ENCODE assay signal across 9 cellular contexts in genomic region chr2:26757873-26758789, GRCh38. TPM values are rescaled to one million over a fixed set of nuclear protein-coding genes. Genes with fewer than 3 reads are reported as not detected.
A peak's percentile ranks its signal among the peaks of the same experiment; 100 is the strongest.
DNase-seq lines count a peak whose midpoint lies in the region; ATAC-seq lines count a peak whose summit lies in the region.
"Had no signal": no experiment of that assay in that cellular context is flagged by ENCODE, and none has a peak within 500 bp of the region (broad histone marks: within the 10 kb centered on the region; RNA-seq: fewer than 3 reads in every experiment).

No MANE protein-coding gene starts in this region.

- peak overlapping the region; percentile 61 to 71 for H3K27ac Mint-ChIP-seq in activated naive CD4-positive, alpha-beta T cell treated with anti-CD3 and anti-CD28 coated beads, Interleukin-2, amount 50 U/mL, for 72 hours
- H3K27ac Mint-ChIP-seq: dendritic cell treated with granulocyte-macrophage colony-stimulating factor and Interleukin-4, amounts not matched to agents 40 ng/mL and 50 ng/mL, for 4 days had no signal

- no peaks in the 10 kb centered on the region for H3K36me3 Mint-ChIP-seq in activated naive CD4-positive, alpha-beta T cell treated with anti-CD3 and anti-CD28 coated beads, Interleukin-2, amount 50 U/mL, for 72 hours

- peak; percentile 52 to 90 for ATAC-seq in activated naive CD4-positive, alpha-beta T cell treated with anti-CD3 and anti-CD28 coated beads, Interleukin-2, amount 50 U/mL, for 72 hours

- no peaks in the 10 kb centered on the region for H3K9me3 Mint-ChIP-seq in activated naive CD4-positive, alpha-beta T cell treated with anti-CD3 and anti-CD28 coated beads, Interleukin-2, amount 50 U/mL, for 72 hours
- H3K9me3 Mint-ChIP-seq: dendritic cell treated with granulocyte-macrophage colony-stimulating factor and Interleukin-4, amounts not matched to agents 40 ng/mL and 50 ng/mL, for 4 days had no signal

- peak in 1 of 2 donors; percentile 76 for DNase-seq in activated naive CD4-positive, alpha-beta T cell treated with anti-CD3 and anti-CD28 coated beads, Interleukin-2, amount 50 U/mL, for 72 hours (ENCODE audit: low spot score in 2 of 2)
- DNase-seq in activated naive CD4-positive, alpha-beta T cell treated with anti-CD3 and anti-CD28 coated beads, Interleukin-2, amount 50 U/mL, for 16 hours = no peak
- DNase-seq in MV-4-11 (lab: John Stamatoyannopoulos, UW) (peak; percentile 89), dedifferentiated amniotic fluid mesenchymal stem cell (ENCODE audit: extremely low spot score) (peak; percentile 96), mucosa of gallbladder (ENCODE audit: low spot score) (peak; percentile 70), NCI-H2081 (lab: John Stamatoyannopoulos, UW) (no peak), DMS153 (lab: John Stamatoyannopoulos, UW) (no peak), NCI-H1694 treated with DMSO at 0.1 percent for 48 hours (lab: John Stamatoyannopoulos, UW) (no peak)

RNA-seq across cellular contexts. Expression of gene SLC35F6, which starts 6.0 kb away (rescaled TPM):
- total RNA-seq in activated naive CD4-positive, alpha-beta T cell treated with anti-CD3 and anti-CD28 coated beads, Interleukin-2, amount 50 U/mL, for 72 hours = 1 to 10 TPM; 5.1 to 8.6 TPM
- total RNA-seq in mucosa of gallbladder = 33.0 TPM

RNA-seq across cellular contexts. Expression of gene CENPA, which starts 27.7 kb away (rescaled TPM):
- 10 to 100 TPM; 26.9 to 38.1 TPM for total RNA-seq in activated naive CD4-positive, alpha-beta T cell treated with anti-CD3 and anti-CD28 coated beads, Interleukin-2, amount 50 U/mL, for 72 hours
- total RNA-seq in mucosa of gallbladder = 1.3 TPM

Comparison
In these comparisons a context has a peak if more than half of its experiments do, and no peak if none do; other contexts are left out.
1. DNase-seq: peak in MV-4-11 (single experiment), dedifferentiated amniotic fluid mesenchymal stem cell (single experiment) and mucosa of gallbladder (single experiment); none in activated naive CD4-positive, alpha-beta T cell treated with anti-CD3 and anti-CD28 coated beads, Interleukin-2, amount 50 U/mL, for 16 hours (single experiment), NCI-H2081 (0 of 2), DMS153 (single experiment) and NCI-H1694 treated with DMSO at 0.1 percent for 48 hours (single experiment).
2. RNA of gene CENPA, which starts 27.7 kb away (total RNA-seq): 26.9 to 38.1 TPM in activated naive CD4-positive, alpha-beta T cell treated with anti-CD3 and anti-CD28 coated beads, Interleukin-2, amount 50 U/mL, for 72 hours; 1.3 TPM in mucosa of gallbladder (single experiment); every median in the first group is over 10 times any median in the second.